Comparison of ENCODE assay signal across 8 cellular contexts in the genomic region with DNA sequence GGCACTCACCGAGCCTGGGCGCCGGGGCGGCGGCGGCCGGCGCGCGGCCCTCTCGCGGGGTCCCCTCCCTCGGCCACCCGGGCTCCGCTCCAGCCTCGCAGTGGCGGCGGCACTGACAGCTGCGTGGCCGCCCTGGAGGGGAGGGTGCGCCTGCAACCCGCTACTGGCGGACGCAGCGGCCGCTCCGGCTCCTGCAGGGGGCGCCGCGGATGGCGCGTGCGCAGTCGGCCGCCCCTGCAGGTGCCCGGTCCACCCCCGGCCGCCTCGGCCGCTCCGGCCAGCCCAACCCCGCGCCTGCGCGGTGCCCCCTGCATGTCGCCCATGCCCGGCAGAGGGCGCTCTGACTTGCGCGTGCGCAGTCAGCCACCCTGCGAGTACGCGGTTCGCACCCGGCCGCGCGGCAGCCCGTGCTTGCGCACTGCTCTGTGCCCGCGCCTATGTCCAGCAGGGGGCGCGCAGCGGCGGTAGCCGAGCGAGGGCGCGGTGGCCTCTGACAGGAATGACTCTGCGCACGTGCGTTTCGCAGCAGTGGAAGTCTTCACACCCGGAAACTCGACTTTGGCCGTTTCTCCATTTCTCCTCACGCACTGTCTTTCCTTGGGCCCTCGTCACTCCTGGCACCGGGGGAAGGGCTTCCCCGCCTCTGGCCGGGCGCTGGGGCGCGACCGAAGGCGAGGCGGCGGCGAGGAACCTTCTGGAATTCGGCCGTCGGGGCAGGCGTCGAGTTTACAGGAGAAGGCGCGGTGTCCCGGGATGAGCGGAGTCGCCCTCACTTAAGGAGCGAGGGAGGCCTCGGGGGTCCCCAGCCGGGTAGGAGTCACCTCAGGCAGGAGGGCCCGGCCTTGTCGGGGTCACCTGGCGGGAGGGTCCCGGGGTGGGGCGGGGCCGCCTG. TPM values are rescaled to one million over a fixed set of nuclear protein-coding genes. Genes with fewer than 3 reads are reported as not detected.
DNase-seq lines count a peak whose midpoint lies in the region; FAIRE-seq and TF ChIP-seq lines count a peak whose summit lies in the region.

A gene (minus strand): TSS at position 165 of the 892 bp plus-strand sequence. CDS start 14,262 bp downstream, outside the sequence.

- H3K79me2 ChIP-seq in MM.1S (ENCODE audit: low read length) = no peaks in the 10 kb centered on the region

- TF ChIP-seq CTCF in MM.1S (IDR thresholded peaks at IDR 0.05; ENCODE audit: low read length) (peak; percentile 86), neutrophil (IDR thresholded peaks at IDR 0.05) (peak; percentile 96)

- H3K4me3 ChIP-seq in MM.1S (ENCODE audit: low read length) = peak within 1 kb of the TSS; percentile 69
- H3K4me3 ChIP-seq in neutrophil (ENCODE audit: low read depth in 1 of 2, low read length in 1 of 2) = peak within 1 kb of the TSS; percentile 50 to 69

- H3K9me3 ChIP-seq in MM.1S (replicated peaks; ENCODE audit: insufficient read depth, low read length) = no peaks in the 10 kb centered on the region
- no peaks in the 10 kb centered on the region for H3K9me3 ChIP-seq in neutrophil

- H3K27ac ChIP-seq in MM.1S (ENCODE audit: low read length) (no peak within 1 kb of the TSS), neutrophil (peak within 1 kb of the TSS; percentile 31), substantia nigra (ENCODE audit: low read depth, low read length, poor library complexity, severe bottlenecking) (peak within 1 kb of the TSS; percentile 90)

- H3K4me1 ChIP-seq in MM.1S (ENCODE audit: low read length) (no peaks in the 10 kb centered on the region), neutrophil (ENCODE audit: control insufficient read depth in 1 of 2, insufficient read depth in 1 of 2, low read depth in 1 of 2, low read length in 1 of 2) (peaks cover 13 to 19% of the 10 kb centered on the region in 2 experiments)

- H3K9me2 ChIP-seq in MM.1S (replicated peaks; ENCODE audit: insufficient read depth, low read length) = no peaks in the 10 kb centered on the region

- H3F3A ChIP-seq in MM.1S (ENCODE audit: insufficient read depth, low read length) = no peaks in the 10 kb centered on the region

- 0 out of 2 replicates have a peak within 1 kb of the TSS, but pooled peaks have one; percentile 22 for H3K9ac ChIP-seq in MM.1S (ENCODE audit: low read length)

- DNase-seq in GM03348 (ENCODE audit: low spot score) = peak; percentile 100
- DNase-seq in HCEC 1CT = peak; percentile 69
- peak; percentile 85 for DNase-seq in MM.1S
- DNase-seq in SIG-M5 (lab: John Stamatoyannopoulos, UW) = peak; percentile 3
- peak; percentile 88 to 93 (median 90) for DNase-seq in activated naive CD4-positive, alpha-beta T cell (lab: John Stamatoyannopoulos, UW)
- DNase-seq in frontal cortex (ENCODE audit: low spot score in 2 of 2) = peak; percentile 98 to 99
- peak; percentile 36 to 97 (median 92) for DNase-seq in substantia nigra (lab: John Stamatoyannopoulos, UW)

- no peaks in the 10 kb centered on the region for H3K36me3 ChIP-seq in MM.1S (replicated peaks; ENCODE audit: insufficient read depth, low read length)
- no peaks in the 10 kb centered on the region for H3K36me3 ChIP-seq in neutrophil

- peak within 1 kb of the TSS; percentile 98 for H3K4me2 ChIP-seq in MM.1S (ENCODE audit: low read depth, low read length)

- peaks cover 39% of the 10 kb centered on the region for H3K27me3 ChIP-seq in MM.1S (replicated peaks; ENCODE audit: insufficient read depth, low read length)
- peaks cover 85% of the 10 kb centered on the region for H3K27me3 ChIP-seq in neutrophil

- FAIRE-seq in frontal cortex (lab: Jason Lieb, UNC) = no peak

- H4K20me1 ChIP-seq in MM.1S (ENCODE audit: insufficient read depth, low read length) = no peaks in the 10 kb centered on the region

- H2AFZ ChIP-seq in MM.1S (ENCODE audit: low read length) = peak within 1 kb of the TSS; percentile 87

RNA-seq across cellular contexts. Expression of the gene that starts here (rescaled TPM):
- total RNA-seq in frontal cortex = 36.3 TPM

Comparison
In these comparisons a context has a peak if more than half of its experiments do, and no peak if none do; other contexts are left out.
1. DNase-seq: peak in every context shown above with its lines; median percentile 100 in GM03348; 98 in frontal cortex; 92 in substantia nigra; 90 in activated naive CD4-positive, alpha-beta T cell; 85 in MM.1S; 69 in HCEC 1CT; 3 in SIG-M5.